Comparison of ENCODE assay signal across 1 cellular context in the genomic region with DNA sequence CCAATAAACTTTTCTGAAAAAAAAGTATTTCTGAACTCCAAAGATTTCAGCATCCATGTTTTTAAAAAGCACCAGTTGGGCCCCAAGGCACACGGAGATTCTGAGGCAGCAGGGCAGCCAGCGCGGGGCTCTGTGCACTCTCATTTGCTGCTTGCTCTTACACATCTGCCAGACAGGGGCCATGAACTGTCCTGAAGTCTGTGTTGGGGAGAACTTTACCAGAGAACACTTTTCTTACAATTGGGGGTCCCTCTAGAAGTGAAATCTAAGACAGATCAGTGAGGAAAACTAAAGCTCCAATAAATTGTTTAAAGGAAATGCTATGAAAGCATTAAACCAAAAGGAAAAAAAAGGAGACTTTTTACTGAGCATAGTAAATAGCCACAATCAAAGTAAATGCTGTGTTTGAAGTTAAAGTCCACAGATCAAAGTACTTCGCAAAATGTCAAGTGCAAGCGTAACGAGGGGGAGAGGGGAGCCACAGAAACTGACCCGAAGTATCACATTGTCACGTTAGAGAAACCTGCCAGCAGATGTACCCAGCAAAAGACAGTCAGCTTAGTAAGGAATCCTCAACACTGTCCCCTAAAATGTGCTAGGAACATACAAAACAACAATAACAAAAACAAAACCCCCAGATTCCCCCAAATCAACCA.
A peak's percentile ranks its signal among the peaks of the same experiment; 100 is the strongest.
TF ChIP-seq lines count a peak whose summit lies in the region.

No MANE protein-coding gene starts in this region.

TF ChIP-seq in HepG2, 621 proteins besides CTCF, POLR2A, EP300 and RAD21 (continued from another document and continues in another):
- no peak for TF ChIP-seq RNF219 (CRISPR knock-in tag; IDR thresholded peaks at IDR 0.05)
- TF ChIP-seq TAF1 (CRISPR knock-in tag; IDR thresholded peaks at IDR 0.05): no peak
- TF ChIP-seq NR3C1 (CRISPR knock-in tag; IDR thresholded peaks at IDR 0.05): no peak
- TF ChIP-seq FOXO1 (CRISPR knock-in tag; IDR thresholded peaks at IDR 0.05): peak; percentile 46; the same call in 1 of the 2 replicates
- TF ChIP-seq, protein P1, sequence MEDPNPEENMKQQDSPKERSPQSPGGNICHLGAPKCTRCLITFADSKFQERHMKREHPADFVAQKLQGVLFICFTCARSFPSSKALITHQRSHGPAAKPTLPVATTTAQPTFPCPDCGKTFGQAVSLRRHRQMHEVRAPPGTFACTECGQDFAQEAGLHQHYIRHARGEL (CRISPR knock-in tag; IDR thresholded peaks at IDR 0.05): no peak
- TF ChIP-seq ERF (CRISPR knock-in tag; IDR thresholded peaks at IDR 0.05): no peak
- no peak for TF ChIP-seq ZFX (CRISPR knock-in tag; IDR thresholded peaks at IDR 0.05; ENCODE audit: low read depth)
- TF ChIP-seq ZNF142 (CRISPR knock-in tag; IDR thresholded peaks at IDR 0.05): no peak
- no peak for TF ChIP-seq ZNF558 (CRISPR knock-in tag; IDR thresholded peaks at IDR 0.05; ENCODE audit: borderline replicate concordance)
- no peak for TF ChIP-seq KLF11 (CRISPR knock-in tag; IDR thresholded peaks at IDR 0.05)
- no peak for TF ChIP-seq ARHGAP35 (CRISPR knock-in tag; IDR thresholded peaks at IDR 0.05; ENCODE audit: borderline replicate concordance)
- TF ChIP-seq GABPB1 (CRISPR knock-in tag; IDR thresholded peaks at IDR 0.05): no peak
- TF ChIP-seq, protein P2, sequence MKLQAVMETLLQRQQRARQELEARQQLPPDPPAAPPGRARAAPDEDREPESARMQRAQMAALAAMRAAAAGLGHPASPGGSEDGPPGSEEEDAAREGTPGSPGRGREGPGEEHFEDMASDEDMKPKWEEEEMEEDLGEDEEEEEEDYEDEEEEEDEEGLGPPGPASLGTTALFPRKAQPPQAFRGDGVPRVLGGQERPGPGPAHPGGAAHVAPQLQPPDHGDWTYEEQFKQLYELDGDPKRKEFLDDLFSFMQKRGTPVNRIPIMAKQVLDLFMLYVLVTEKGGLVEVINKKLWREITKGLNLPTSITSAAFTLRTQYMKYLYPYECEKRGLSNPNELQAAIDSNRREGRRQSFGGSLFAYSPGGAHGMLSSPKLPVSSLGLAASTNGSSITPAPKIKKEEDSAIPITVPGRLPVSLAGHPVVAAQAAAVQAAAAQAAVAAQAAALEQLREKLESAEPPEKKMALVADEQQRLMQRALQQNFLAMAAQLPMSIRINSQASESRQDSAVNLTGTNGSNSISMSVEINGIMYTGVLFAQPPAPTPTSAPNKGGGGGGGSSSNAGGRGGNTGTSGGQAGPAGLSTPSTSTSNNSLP (IDR thresholded peaks at IDR 0.05; ENCODE audit: low read depth, low read length): peak; percentile 38; the same call in 1 of the 2 replicates
- TF ChIP-seq ZNF615 (CRISPR knock-in tag; IDR thresholded peaks at IDR 0.05; ENCODE audit: borderline replicate concordance): no peak
- no peak; the same call in 1 of the 2 replicates for TF ChIP-seq SMAD3 (CRISPR knock-in tag; IDR thresholded peaks at IDR 0.05)
- peak; percentile 53 for TF ChIP-seq BHLHE40 (IDR thresholded peaks at IDR 0.05; ENCODE audit: low read length)
- no peak for TF ChIP-seq PBX2 (CRISPR knock-in tag; IDR thresholded peaks at IDR 0.05)
- no peak for TF ChIP-seq ZFP41 (CRISPR knock-in tag; IDR thresholded peaks at IDR 0.05; ENCODE audit: borderline replicate concordance)
- TF ChIP-seq ZNF326 (CRISPR knock-in tag; IDR thresholded peaks at IDR 0.05; ENCODE audit: borderline replicate concordance): no peak
- no peak for TF ChIP-seq JUND (CRISPR knock-in tag; IDR thresholded peaks at IDR 0.05)
- no peak for TF ChIP-seq NFE2 (CRISPR knock-in tag; IDR thresholded peaks at IDR 0.05)
- TF ChIP-seq SRF (IDR thresholded peaks at IDR 0.05; ENCODE audit: low read depth, low read length): no peak
- no peak for TF ChIP-seq DRAP1 (CRISPR knock-in tag; IDR thresholded peaks at IDR 0.05)
- no peak for TF ChIP-seq ATF3 (CRISPR knock-in tag; IDR thresholded peaks at IDR 0.05)
- TF ChIP-seq, protein P3, sequence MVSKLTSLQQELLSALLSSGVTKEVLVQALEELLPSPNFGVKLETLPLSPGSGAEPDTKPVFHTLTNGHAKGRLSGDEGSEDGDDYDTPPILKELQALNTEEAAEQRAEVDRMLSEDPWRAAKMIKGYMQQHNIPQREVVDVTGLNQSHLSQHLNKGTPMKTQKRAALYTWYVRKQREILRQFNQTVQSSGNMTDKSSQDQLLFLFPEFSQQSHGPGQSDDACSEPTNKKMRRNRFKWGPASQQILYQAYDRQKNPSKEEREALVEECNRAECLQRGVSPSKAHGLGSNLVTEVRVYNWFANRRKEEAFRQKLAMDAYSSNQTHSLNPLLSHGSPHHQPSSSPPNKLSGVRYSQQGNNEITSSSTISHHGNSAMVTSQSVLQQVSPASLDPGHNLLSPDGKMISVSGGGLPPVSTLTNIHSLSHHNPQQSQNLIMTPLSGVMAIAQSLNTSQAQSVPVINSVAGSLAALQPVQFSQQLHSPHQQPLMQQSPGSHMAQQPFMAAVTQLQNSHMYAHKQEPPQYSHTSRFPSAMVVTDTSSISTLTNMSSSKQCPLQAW (CRISPR knock-in tag; IDR thresholded peaks at IDR 0.05): no peak
- TF ChIP-seq NR2C2 (CRISPR knock-in tag; IDR thresholded peaks at IDR 0.05; ENCODE audit: borderline replicate concordance): peak; percentile 53
- TF ChIP-seq, protein P4, sequence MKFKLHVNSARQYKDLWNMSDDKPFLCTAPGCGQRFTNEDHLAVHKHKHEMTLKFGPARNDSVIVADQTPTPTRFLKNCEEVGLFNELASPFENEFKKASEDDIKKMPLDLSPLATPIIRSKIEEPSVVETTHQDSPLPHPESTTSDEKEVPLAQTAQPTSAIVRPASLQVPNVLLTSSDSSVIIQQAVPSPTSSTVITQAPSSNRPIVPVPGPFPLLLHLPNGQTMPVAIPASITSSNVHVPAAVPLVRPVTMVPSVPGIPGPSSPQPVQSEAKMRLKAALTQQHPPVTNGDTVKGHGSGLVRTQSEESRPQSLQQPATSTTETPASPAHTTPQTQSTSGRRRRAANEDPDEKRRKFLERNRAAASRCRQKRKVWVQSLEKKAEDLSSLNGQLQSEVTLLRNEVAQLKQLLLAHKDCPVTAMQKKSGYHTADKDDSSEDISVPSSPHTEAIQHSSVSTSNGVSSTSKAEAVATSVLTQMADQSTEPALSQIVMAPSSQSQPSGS (CRISPR knock-in tag; IDR thresholded peaks at IDR 0.05): no peak
- TF ChIP-seq TEAD3 (CRISPR knock-in tag; optimal IDR thresholded peaks at IDR 0.05; ENCODE audit: borderline replicate concordance): peak; percentile 11
- no peak for TF ChIP-seq POLR2AphosphoS2 (IDR thresholded peaks at IDR 0.05; ENCODE audit: low read depth, low read length)
- TF ChIP-seq, protein P5, sequence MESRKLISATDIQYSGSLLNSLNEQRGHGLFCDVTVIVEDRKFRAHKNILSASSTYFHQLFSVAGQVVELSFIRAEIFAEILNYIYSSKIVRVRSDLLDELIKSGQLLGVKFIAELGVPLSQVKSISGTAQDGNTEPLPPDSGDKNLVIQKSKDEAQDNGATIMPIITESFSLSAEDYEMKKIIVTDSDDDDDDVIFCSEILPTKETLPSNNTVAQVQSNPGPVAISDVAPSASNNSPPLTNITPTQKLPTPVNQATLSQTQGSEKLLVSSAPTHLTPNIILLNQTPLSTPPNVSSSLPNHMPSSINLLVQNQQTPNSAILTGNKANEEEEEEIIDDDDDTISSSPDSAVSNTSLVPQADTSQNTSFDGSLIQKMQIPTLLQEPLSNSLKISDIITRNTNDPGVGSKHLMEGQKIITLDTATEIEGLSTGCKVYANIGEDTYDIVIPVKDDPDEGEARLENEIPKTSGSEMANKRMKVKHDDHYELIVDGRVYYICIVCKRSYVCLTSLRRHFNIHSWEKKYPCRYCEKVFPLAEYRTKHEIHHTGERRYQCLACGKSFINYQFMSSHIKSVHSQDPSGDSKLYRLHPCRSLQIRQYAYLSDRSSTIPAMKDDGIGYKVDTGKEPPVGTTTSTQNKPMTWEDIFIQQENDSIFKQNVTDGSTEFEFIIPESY (CRISPR knock-in tag; IDR thresholded peaks at IDR 0.05): no peak
- TF ChIP-seq MLX (CRISPR knock-in tag; IDR thresholded peaks at IDR 0.05): no peak
- TF ChIP-seq SP140L (CRISPR knock-in tag; IDR thresholded peaks at IDR 0.05; ENCODE audit: borderline replicate concordance): no peak
- TF ChIP-seq SRSF1 (optimal IDR thresholded peaks at IDR 0.05; ENCODE audit: low read depth, low read length): no peak
